35 cellular contexts compared by ENCODE assay signal in genomic region chr9:114624656-114625055, GRCh38. TPM values are rescaled to one million over a fixed set of nuclear protein-coding genes. Genes with fewer than 3 reads are reported as not detected.
"Had no signal": no experiment of that assay in that cellular context is flagged by ENCODE, and none has a peak within 500 bp of the region (broad histone marks: within the 10 kb centered on the region; RNA-seq: fewer than 3 reads in every experiment).

No MANE protein-coding gene starts in this region.

- H3K9me3 ChIP-seq: esophagus muscularis mucosa, gastroesophageal sphincter, heart left ventricle, left lung, mucosa of descending colon, prostate gland, right atrium auricular region, sigmoid colon, testis, tibial artery, upper lobe of left lung had no signal

- H3K4me1 ChIP-seq: foreskin keratinocyte, neural progenitor cell, testis had no signal

- H3K27me3 Mint-ChIP-seq: naive B cell; stimulated activated memory B cell treated with anti-CD40 and anti-IgM and Interleukin-4, amounts not matched to agents 10 μg/mL and 1 μg/mL and 100 μg/mL, for 72 hours had no signal

- H3K9me3 Mint-ChIP-seq: endodermal cell; mesothelial cell of epicardium; naive B cell; nephron; neural progenitor cell; stimulated activated memory B cell treated with anti-CD40 and anti-IgM and Interleukin-4, amounts not matched to agents 10 μg/mL and 1 μg/mL and 100 μg/mL, for 72 hours had no signal

- H3K4me3 Mint-ChIP-seq: endodermal cell; mesothelial cell of epicardium; naive B cell; nephron; neural progenitor cell; stimulated activated memory B cell treated with anti-CD40 and anti-IgM and Interleukin-4, amounts not matched to agents 10 μg/mL and 1 μg/mL and 100 μg/mL, for 72 hours had no signal

- H3K27ac ChIP-seq: coronary artery, esophagus muscularis mucosa, foreskin keratinocyte, gastroesophageal sphincter, heart left ventricle, hepatocyte, left lung, neural progenitor cell, prostate gland, right atrium auricular region, sigmoid colon, testis, tibial artery, upper lobe of left lung had no signal

- H3K27me3 ChIP-seq: esophagus muscularis mucosa, foreskin keratinocyte, gastroesophageal sphincter, heart left ventricle, hepatocyte, left lung, neural progenitor cell, right atrium auricular region, sigmoid colon, testis, tibial artery, upper lobe of left lung had no signal

- H3K4me1 Mint-ChIP-seq: endodermal cell, mesothelial cell of epicardium, nephron, neural progenitor cell had no signal

- ATAC-seq: foreskin keratinocyte; gastroesophageal sphincter; heart left ventricle; left cardiac atrium; left lung; mucosa of descending colon; stimulated activated memory B cell treated with anti-CD40 and anti-IgM and Interleukin-4, amounts not matched to agents 10 μg/mL and 1 μg/mL and 100 μg/mL, for 72 hours; stimulated activated naive CD8-positive, alpha-beta T cell treated with anti-CD3 and anti-CD28 coated beads, Interleukin-15, Interleukin-2, amounts not matched to agents 100 U/mL and 50 U/mL, for 24 hours had no signal

- H3K27ac Mint-ChIP-seq: endodermal cell; mesothelial cell of epicardium; nephron; neural progenitor cell; stimulated activated memory B cell treated with anti-CD40 and anti-IgM and Interleukin-4, amounts not matched to agents 10 μg/mL and 1 μg/mL and 100 μg/mL, for 72 hours had no signal

- H3K4me3 ChIP-seq: coronary artery, esophagus muscularis mucosa, gastroesophageal sphincter, heart left ventricle, hepatocyte, left lung, mucosa of descending colon, neural progenitor cell, prostate gland, right atrium auricular region, sigmoid colon, testis, tibial artery, upper lobe of left lung had no signal

- H3K36me3 Mint-ChIP-seq: neural progenitor cell had no signal

- DNase-seq: effector CD4-positive, alpha-beta T cell; endodermal cell; foreskin keratinocyte; heart left ventricle; left cardiac atrium; left lung; mesenchymal stem cell; mucosa of descending colon; naive B cell; sigmoid colon; stimulated activated CD4-positive, alpha-beta T cell treated with anti-CD3 and anti-CD28 coated beads, Interleukin-2, amount 100 ng/mL, for 24 hours; stimulated activated CD4-positive, alpha-beta T cell treated with anti-CD3 and anti-CD28 coated beads, Interleukin-4, amount 100 ng/mL, for 24 hours; stimulated activated naive CD8-positive, alpha-beta T cell treated with anti-CD3 and anti-CD28 coated beads, Interleukin-15, Interleukin-2, amounts not matched to agents 100 U/mL and 50 U/mL, for 24 hours; substantia nigra; testis; tibial artery had no signal

RNA-seq across cellular contexts. Expression of gene TEX53, which starts 32.9 kb away (rescaled TPM):
- total RNA-seq: dermis microvascular lymphatic vessel endothelial cell, endodermal cell, epithelial cell of proximal tubule, esophagus muscularis mucosa, fibroblast of lung, foreskin keratinocyte, gastroesophageal sphincter, heart left ventricle, hepatocyte, kidney epithelial cell, left cardiac atrium, left lung, lower leg skin, lung microvascular endothelial cell, mesothelial cell of epicardium, mucosa of descending colon, osteoblast, prostate gland, right atrium auricular region, sigmoid colon, skeletal muscle tissue, upper lobe of left lung had no signal
- polyA plus RNA-seq: fibroblast of lung, foreskin keratinocyte, heart left ventricle, sigmoid colon had no signal

RNA-seq across cellular contexts. Expression of gene TEX48, which starts 57.3 kb away (rescaled TPM):
- total RNA-seq: dermis microvascular lymphatic vessel endothelial cell, endodermal cell, epithelial cell of proximal tubule, esophagus muscularis mucosa, fibroblast of lung, foreskin keratinocyte, gastroesophageal sphincter, heart left ventricle, hepatocyte, kidney epithelial cell, left cardiac atrium, left lung, lower leg skin, lung microvascular endothelial cell, mesothelial cell of epicardium, mucosa of descending colon, osteoblast, prostate gland, right atrium auricular region, sigmoid colon, skeletal muscle tissue, upper lobe of left lung had no signal
- polyA plus RNA-seq: fibroblast of lung, heart left ventricle, hepatocyte, sigmoid colon had no signal
